7 cellular contexts compared by ENCODE assay signal in genomic region chr5:131281133-131281867, GRCh38. TPM values are rescaled to one million over a fixed set of nuclear protein-coding genes. Genes with fewer than 3 reads are reported as not detected.
DNase-seq lines count a peak whose midpoint lies in the region; ATAC-seq, FAIRE-seq and TF ChIP-seq lines count a peak whose summit lies in the region.

No MANE protein-coding gene starts in this region.

- H3K27me3 ChIP-seq in mammary epithelial cell (ENCODE audit: insufficient read depth, low read length) (no peaks in the 10 kb centered on the region), small intestine (ENCODE audit: control insufficient read depth in 2 of 2, insufficient read depth in 2 of 2, low read length in 2 of 2) (no peaks in the 10 kb centered on the region)

- peak; percentile 95 for FAIRE-seq in small intestine (lab: Jason Lieb, UNC)

- 4% methylated on average over 5 of the region's 5 CpGs for WGBS in mammary epithelial cell (ENCODE audit: low coverage, missing lambda C conversion rate)
- 4 to 33% (median 13%) methylated on average over 5 of the region's 5 CpGs for WGBS in small intestine, 3 donors

- in situ Hi-C loops in mammary epithelial cell (cut with MboI; ENCODE audit: low sequenced_read_pairs in 2 of 2): no loop called here

- H3K36me3 ChIP-seq in mammary epithelial cell (ENCODE audit: insufficient read depth, low read length) (no peaks in the 10 kb centered on the region), small intestine (ENCODE audit: control insufficient read depth in 2 of 2, insufficient read depth in 2 of 2, low read length in 2 of 2) (no peaks in the 10 kb centered on the region)

- BruUV-seq in mammary epithelial cell (replicated peaks; lab: Mats Ljungman, UMichigan): no TSS peak

- H3K79me2 ChIP-seq in mammary epithelial cell (ENCODE audit: insufficient read depth, low read length): peaks cover 94% of the 10 kb centered on the region

- H4K20me1 ChIP-seq in mammary epithelial cell (ENCODE audit: insufficient read depth, low read length): no peaks in the 10 kb centered on the region

- H3K9me3 ChIP-seq in mammary epithelial cell (replicated peaks; ENCODE audit: insufficient read depth, low read length): no peaks in the 10 kb centered on the region
- no peaks in the 10 kb centered on the region for H3K9me3 ChIP-seq in small intestine (ENCODE audit: control insufficient read depth, low read depth)

- no peak overlapping the region for H2AFZ ChIP-seq in mammary epithelial cell (ENCODE audit: low read depth, low read length)

- no peak for DNase-seq in mammary epithelial cell
- peak; percentile 94 for DNase-seq in small intestine
- no peak for DNase-seq in NCI-H774 (lab: John Stamatoyannopoulos, UW)
- no peak for DNase-seq in SIG-M5 (lab: John Stamatoyannopoulos, UW)
- no peak for DNase-seq in NCI-H1436 (lab: John Stamatoyannopoulos, UW)

- peak overlapping the region; percentile 76 for H3K4me2 ChIP-seq in mammary epithelial cell (ENCODE audit: insufficient read depth, low read depth, low read length)

- CTCF ChIA-PET in mammary epithelial cell (lab: Charles Lee; ENCODE audit: low non-redundant PET): no interaction called here

- peak overlapping the region; percentile 34 for H3K9ac ChIP-seq in mammary epithelial cell (ENCODE audit: insufficient read depth, low read length)

- H3K4me1 ChIP-seq in mammary epithelial cell (ENCODE audit: insufficient read depth, low read length): peaks cover 22% of the 10 kb centered on the region
- peaks cover 2 to 11% of the 10 kb centered on the region in 2 donors for H3K4me1 ChIP-seq in small intestine (ENCODE audit: control insufficient read depth in 2 of 2, insufficient read depth in 1 of 2, low read depth in 1 of 2, low read length in 1 of 2)

- intact Hi-C loops in mammary epithelial cell (cut with micrococcal nuclease): loop anchor here (2.0 kb wide), 1 partner anchor 16 kb away; the partner anchor contains the start of gene CDC42SE2

- dilution Hi-C loops in mammary epithelial cell (cut with HindIII; ENCODE audit: low sequenced_read_pairs): no loop called here

- peak; percentile 48 for ATAC-seq in GM19452 (IDR thresholded peaks at IDR 0.05; ENCODE audit: unreplicated experiment)
- ATAC-seq in HG03354 (IDR thresholded peaks at IDR 0.05; ENCODE audit: poor library complexity, severe bottlenecking, unreplicated experiment): peak; percentile 47

- H3K4me3 ChIP-seq in mammary epithelial cell (replicated peaks in 1 of 3; ENCODE audit: insufficient read depth in 1 of 3, low read depth in 2 of 3, low read length in 3 of 3): peak overlapping the region; percentile 5 to 31 (median 26)
- no peak overlapping the region for H3K4me3 ChIP-seq in small intestine (ENCODE audit: low read depth in 1 of 2, low read length in 2 of 2)

- H3K27ac ChIP-seq in mammary epithelial cell (ENCODE audit: insufficient read depth, low read depth, low read length) (peak overlapping the region; percentile 76), small intestine (ENCODE audit: low read depth in 1 of 2, low read length in 1 of 2) (peak overlapping the region; percentile 89)

- no peak for TF ChIP-seq CTCF in mammary epithelial cell (conservative IDR thresholded peaks at IDR 0.05 in 1 of 2, IDR thresholded peaks at IDR 0.05 in 1 of 2; ENCODE audit: extremely low read depth in 1 of 2, insufficient read depth in 1 of 2, low read depth in 1 of 2, low read length in 2 of 2)

RNA-seq across cellular contexts. Expression of gene CDC42SE2, which starts 17.4 kb away (rescaled TPM):
- total RNA-seq in mammary epithelial cell: 10 to 100 TPM; 26.0 to 87.4 TPM
- polyA plus RNA-seq in mammary epithelial cell (18.0 TPM), small intestine (10 to 100 TPM; 36.0 to 60.3 (median 58.6) TPM)
- 28.8 TPM for polyA minus RNA-seq in mammary epithelial cell

Comparison
In these comparisons a context has a peak if more than half of its experiments do, and no peak if none do; other contexts are left out.
1. H3K4me3 ChIP-seq: peak in mammary epithelial cell (3 of 3); none in small intestine (0 of 2).